1 cellular context compared by ENCODE assay signal in genomic region chr18:44679912-44680270, GRCh38.
TF ChIP-seq lines count a peak whose summit lies in the region.

No MANE protein-coding gene starts in this region.

TF ChIP-seq in SK-N-SH, 30 proteins besides CTCF, POLR2A, EP300 and RAD21 (continued from another document):
- TF ChIP-seq EZH2phosphoT487 (IDR thresholded peaks at IDR 0.05; ENCODE audit: borderline replicate concordance, low read depth) (no peak), SIN3A (IDR thresholded peaks at IDR 0.05; ENCODE audit: borderline replicate concordance, low read depth, low read length) (no peak), ELF1 (IDR thresholded peaks at IDR 0.05) (no peak), REST (IDR thresholded peaks at IDR 0.05; ENCODE audit: low read depth, low read length) (no peak), GABPA (IDR thresholded peaks at IDR 0.05; ENCODE audit: low read depth) (no peak), TEAD4 (IDR thresholded peaks at IDR 0.05; ENCODE audit: borderline replicate concordance, insufficient read depth) (no peak), PBX3 (IDR thresholded peaks at IDR 0.05) (no peak), MXI1 (IDR thresholded peaks at IDR 0.05; ENCODE audit: low read depth, low read length) (no peak), FOSL2 (IDR thresholded peaks at IDR 0.05; ENCODE audit: borderline replicate concordance, low read depth) (no peak)
